Comparison of ENCODE assay signal across 14 cellular contexts in genomic region chr15:77991029-77991406, GRCh38.
A peak's percentile ranks its signal among the peaks of the same experiment; 100 is the strongest.
DNase-seq lines count a peak whose midpoint lies in the region; ATAC-seq and TF ChIP-seq lines count a peak whose summit lies in the region.
"Had no signal": no experiment of that assay in that cellular context is flagged by ENCODE, and none has a peak within 500 bp of the region (broad histone marks: within the 10 kb centered on the region; RNA-seq: fewer than 3 reads in every experiment).

No MANE protein-coding gene starts in this region.

- no peak for TF ChIP-seq CTCF in heart left ventricle (IDR thresholded peaks at IDR 0.05)
- TF ChIP-seq CTCF in esophagus muscularis mucosa (IDR thresholded peaks at IDR 0.05), result no peak
- TF ChIP-seq CTCF in psoas muscle (IDR thresholded peaks at IDR 0.05), result no peak

- DNase-seq in heart left ventricle, result no peak
- no peak for DNase-seq in cardiac septum (ENCODE audit: low spot score)
- no peak for DNase-seq in esophagus muscularis mucosa (ENCODE audit: extremely low spot score)
- no peak for DNase-seq in psoas muscle
- no peak for DNase-seq in activated gamma-delta T cell treated with Interleukin-2 at 50 U/mL for 16 hours
- no peak for DNase-seq in AG08396 (ENCODE audit: low spot score)
- DNase-seq in NCI-H2227 (lab: John Stamatoyannopoulos, UW; ENCODE audit: unreplicated experiment), result no peak
- DNase-seq in T1000 (lab: John Stamatoyannopoulos, UW), result no peak
- DNase-seq: activated CD4-positive, alpha-beta T cell treated with anti-CD3 and anti-CD28 coated beads for 4 hours; DMS 273 treated with DMSO at 0.1 percent for 48 hours; effector memory CD8-positive, alpha-beta T cell; NCI-H1436 treated with DMSO at 0.1 percent for 48 hours; NCI-H510A had no signal

- intact Hi-C loops in heart left ventricle (cut with DNase I), result loop anchor here in 2 of 10 donors (2.0 to 5.0 kb wide), 2 partner anchors 16 to 86 kb away; partner anchors contain the start of gene TBC1D2B (in 1 of the 2)
- intact Hi-C loops in cardiac septum (cut with DNase I), result loop anchor here (5.0 kb wide), 1 partner anchor 66 kb away; no protein-coding TSS in a partner anchor
- intact Hi-C loops in esophagus muscularis mucosa (cut with DNase I), result no loop called here
- intact Hi-C loops in psoas muscle (cut with DNase I), result no loop called here

- TF ChIP-seq EP300 in esophagus muscularis mucosa (IDR thresholded peaks at IDR 0.05), result no peak

- H3K27ac ChIP-seq in heart left ventricle, result peak overlapping the region in 11 of 12 donors; percentile 27 to 95 (median 84)
- H3K27ac ChIP-seq in esophagus muscularis mucosa (replicated peaks in 1 of 4), result peak overlapping the region; percentile 74 to 81 (median 78)
- H3K27ac ChIP-seq in psoas muscle, result peak overlapping the region; percentile 85

- H3K4me3 ChIP-seq in heart left ventricle, result no peak overlapping the region
- H3K4me3 ChIP-seq in esophagus muscularis mucosa, result no peak overlapping the region
- no peak overlapping the region for H3K4me3 ChIP-seq in psoas muscle
- H3K4me3 ChIP-seq: K562 had no signal

- H3K4me1 ChIP-seq in heart left ventricle, result peaks cover 6 to 73% (median 52%) of the 10 kb centered on the region in 12 donors
- H3K4me1 ChIP-seq in esophagus muscularis mucosa, result peaks cover 55 to 67% (median 65%) of the 10 kb centered on the region in 4 donors
- H3K4me1 ChIP-seq in psoas muscle, result peaks cover 38% of the 10 kb centered on the region

- 83 to 93% (median 86%) methylated on average over 9 to 12 of the region's 12 CpGs for WGBS in heart left ventricle, 4 donors
- WGBS in esophagus muscularis mucosa, result 86% methylated on average over 12 of the region's 12 CpGs
- 44 to 46% (median 46%) methylated on average over 12 of the region's 12 CpGs for WGBS in psoas muscle, 3 donors

- H3K36me3 ChIP-seq in heart left ventricle (no peaks in the 10 kb centered on the region), esophagus muscularis mucosa (no peaks in the 10 kb centered on the region), psoas muscle (ENCODE audit: insufficient read depth in 1 of 2, low read depth in 1 of 2) (no peaks in the 10 kb centered on the region)

- TF ChIP-seq POLR2A in heart left ventricle (IDR thresholded peaks at IDR 0.05), result no peak
- TF ChIP-seq POLR2A in esophagus muscularis mucosa (IDR thresholded peaks at IDR 0.05; ENCODE audit: low read depth), result no peak

- no peaks in the 10 kb centered on the region for H3K9me3 ChIP-seq in heart left ventricle
- H3K9me3 ChIP-seq in esophagus muscularis mucosa, result no peaks in the 10 kb centered on the region
- no peaks in the 10 kb centered on the region for H3K9me3 ChIP-seq in psoas muscle

- ATAC-seq in heart left ventricle, result no peak
- ATAC-seq in psoas muscle, result no peak

- H3K27me3 ChIP-seq in heart left ventricle (no peaks in the 10 kb centered on the region), esophagus muscularis mucosa (no peaks in the 10 kb centered on the region), psoas muscle (ENCODE audit: insufficient read depth in 3 of 3, low read length in 2 of 3) (no peaks in the 10 kb centered on the region)
